ENCODE assay signal across 35 cellular contexts in genomic region chr12:110903511-110903910, GRCh38. TPM values are rescaled to one million over a fixed set of nuclear protein-coding genes. Genes with fewer than 3 reads are reported as not detected.
"Had no signal": no experiment of that assay in that cellular context is flagged by ENCODE, and none has a peak within 500 bp of the region (broad histone marks: within the 10 kb centered on the region; RNA-seq: fewer than 3 reads in every experiment).

No MANE protein-coding gene starts in this region.

- H3K4me1 Mint-ChIP-seq: stimulated activated effector memory CD8-positive, alpha-beta T cell treated with anti-CD3 and anti-CD28 coated beads, Interleukin-12 subunit alpha, Interleukin-12 subunit beta, amount 100 ng/mL, for 72 hours had no signal

- H3K27me3 ChIP-seq: neutrophil, ovary, thyroid gland, tibial nerve, upper lobe of left lung, vagina had no signal

- H3K27ac Mint-ChIP-seq: natural killer cell treated with Interleukin-12 subunit alpha and Interleukin-12 subunit beta and Interleukin-15 and Interleukin-18, amount 100 ng/mL, for 72 hours; nephron progenitor cell; progenitor cell of endocrine pancreas; stimulated activated effector memory CD8-positive, alpha-beta T cell treated with anti-CD3 and anti-CD28 coated beads, Interleukin-12 subunit alpha, Interleukin-12 subunit beta, amount 100 ng/mL, for 72 hours; stimulated activated naive B cell treated with anti-CD40 and anti-IgM and Interleukin-4, amounts not matched to agents 10 μg/mL and 1 μg/mL and 100 μg/mL, for 72 hours; stimulated activated naive CD8-positive, alpha-beta T cell treated with anti-CD3 and anti-CD28 coated beads, Interleukin-15, Interleukin-2, amounts not matched to agents 100 ng/mL and 50 ng/mL, for 24 hours had no signal

- FAIRE-seq: urothelium cell line had no signal

- H3K27ac ChIP-seq: neutrophil, ovary, parathyroid adenoma, psoas muscle, skin epidermis, stomach, thoracic aorta, thyroid gland, tibial nerve, upper lobe of left lung, vagina had no signal

- H2AFZ ChIP-seq: parathyroid adenoma had no signal

- H3K4me3 ChIP-seq: ovary, psoas muscle, skin epidermis, smooth muscle cell, stomach, thoracic aorta, thyroid gland, tibial nerve, upper lobe of left lung, vagina had no signal

- H3K36me3 Mint-ChIP-seq: naive thymus-derived CD8-positive, alpha-beta T cell; natural killer cell treated with Interleukin-12 subunit alpha and Interleukin-12 subunit beta and Interleukin-15 and Interleukin-18, amount 100 ng/mL, for 72 hours; stimulated activated effector memory CD8-positive, alpha-beta T cell treated with anti-CD3 and anti-CD28 coated beads, Interleukin-12 subunit alpha, Interleukin-12 subunit beta, amount 100 ng/mL, for 72 hours; stimulated activated naive B cell treated with anti-CD40 and anti-IgM and Interleukin-4, amounts not matched to agents 10 μg/mL and 1 μg/mL and 100 μg/mL, for 72 hours had no signal

- H3K9ac ChIP-seq: parathyroid adenoma had no signal

- H3K4me1 ChIP-seq: parathyroid adenoma, psoas muscle, stomach, thyroid gland, tibial nerve, upper lobe of left lung, vagina had no signal

- ATAC-seq: naive thymus-derived CD8-positive, alpha-beta T cell; natural killer cell treated with Interleukin-12 subunit alpha and Interleukin-12 subunit beta and Interleukin-15 and Interleukin-18, amount 100 ng/mL, for 72 hours; right cardiac atrium; sciatic nerve; stimulated activated effector memory CD8-positive, alpha-beta T cell treated with anti-CD3 and anti-CD28 coated beads, Interleukin-12 subunit alpha, Interleukin-12 subunit beta, amount 100 ng/mL, for 72 hours; stimulated activated naive B cell treated with anti-CD40 and anti-IgM and Interleukin-4, amounts not matched to agents 10 μg/mL and 1 μg/mL and 100 μg/mL, for 72 hours had no signal

- H3K4me2 ChIP-seq: smooth muscle cell had no signal

- H3K4me3 Mint-ChIP-seq: naive thymus-derived CD8-positive, alpha-beta T cell; natural killer cell treated with Interleukin-12 subunit alpha and Interleukin-12 subunit beta and Interleukin-15 and Interleukin-18, amount 100 ng/mL, for 72 hours; nephron progenitor cell; neural crest cell; stimulated activated effector memory CD8-positive, alpha-beta T cell treated with anti-CD3 and anti-CD28 coated beads, Interleukin-12 subunit alpha, Interleukin-12 subunit beta, amount 100 ng/mL, for 72 hours; stimulated activated naive B cell treated with anti-CD40 and anti-IgM and Interleukin-4, amounts not matched to agents 10 μg/mL and 1 μg/mL and 100 μg/mL, for 72 hours; stimulated activated naive CD8-positive, alpha-beta T cell treated with anti-CD3 and anti-CD28 coated beads, Interleukin-15, Interleukin-2, amounts not matched to agents 100 ng/mL and 50 ng/mL, for 24 hours had no signal

- H3K27me3 Mint-ChIP-seq: stimulated activated naive B cell treated with anti-CD40 and anti-IgM and Interleukin-4, amounts not matched to agents 10 μg/mL and 1 μg/mL and 100 μg/mL, for 72 hours had no signal

- H3K79me2 ChIP-seq: parathyroid adenoma had no signal

- H3K36me3 ChIP-seq: neutrophil, ovary, stomach, thoracic aorta, thyroid gland, tibial nerve, upper lobe of left lung, vagina had no signal

- DNase-seq: naive thymus-derived CD8-positive, alpha-beta T cell; nephron progenitor cell; nucleus accumbens; ovary; psoas muscle; right cardiac atrium; stimulated activated CD4-positive, alpha-beta T cell treated with anti-CD3 and anti-CD28 coated beads, Interleukin-15, amount 100 ng/mL, for 24 hours; stimulated activated CD4-positive, alpha-beta T cell treated with anti-CD3 and anti-CD28 coated beads, Interleukin-2, amount 100 ng/mL, for 24 hours; stimulated activated CD4-positive, alpha-beta T cell treated with anti-CD3 and anti-CD28 coated beads, Interleukin-2, amount 100 ng/mL, for 48 hours; stimulated activated CD4-positive, alpha-beta T cell treated with anti-CD3 and anti-CD28 coated beads, Interleukin-4, amount 100 ng/mL, for 24 hours; stimulated activated naive B cell treated with anti-CD40 and anti-IgM and Interleukin-4, amounts not matched to agents 10 μg/mL and 1 μg/mL and 100 μg/mL, for 72 hours; stimulated activated naive CD4-positive, alpha-beta T cell treated with Interleukin-2 at 50 U/mL for 16 hours; stomach; thyroid gland; trophoblast cell; upper lobe of left lung had no signal

- H3K9me3 ChIP-seq: neutrophil, ovary, psoas muscle, stomach, thoracic aorta, thyroid gland, upper lobe of left lung, vagina had no signal

RNA-seq across cellular contexts. Expression of gene MYL2, which starts 16.9 kb away (rescaled TPM):
- total RNA-seq: naive thymus-derived CD8-positive, alpha-beta T cell; natural killer cell treated with Interleukin-12 subunit alpha and Interleukin-12 subunit beta and Interleukin-15 and Interleukin-18, amount 100 ng/mL, for 72 hours; neural crest cell; omental fat pad; progenitor cell of endocrine pancreas; renal cortical epithelial cell; sciatic nerve; smooth muscle cell; subcutaneous adipose tissue; temporal lobe; thyroid gland; tibial nerve; upper lobe of left lung; vagina had no signal
- polyA plus RNA-seq: naive thymus-derived CD8-positive, alpha-beta T cell; smooth muscle cell had no signal

RNA-seq across cellular contexts. Expression of gene CCDC63, which starts 56.7 kb away (rescaled TPM):
- total RNA-seq: naive thymus-derived CD8-positive, alpha-beta T cell; natural killer cell treated with Interleukin-12 subunit alpha and Interleukin-12 subunit beta and Interleukin-15 and Interleukin-18, amount 100 ng/mL, for 72 hours; neural crest cell; omental fat pad; ovary; progenitor cell of endocrine pancreas; psoas muscle; renal cortical epithelial cell; right cardiac atrium; sciatic nerve; smooth muscle cell; stomach; subcutaneous adipose tissue; temporal lobe; thoracic aorta; thyroid gland; tibial nerve; upper lobe of left lung; ureter; vagina had no signal
- polyA plus RNA-seq: naive thymus-derived CD8-positive, alpha-beta T cell; ovary; psoas muscle; right cardiac atrium; smooth muscle cell; stomach had no signal
